ENCODE assay signal across 2 cellular contexts in genomic region chr1:7333576-7333975, GRCh38.
TF ChIP-seq lines count a peak whose summit lies in the region.

No MANE protein-coding gene starts in this region.

TF ChIP-seq in A549, 52 proteins besides CTCF, POLR2A, EP300 and RAD21:
- TF ChIP-seq CHD2 (IDR thresholded peaks at IDR 0.05; ENCODE audit: low read length, partially characterized antibody) (no peak), HES2 (IDR thresholded peaks at IDR 0.05) (no peak), ESRRA (IDR thresholded peaks at IDR 0.05; ENCODE audit: borderline replicate concordance, low read length) (no peak), TFCP2L1 (CRISPR knock-in tag; IDR thresholded peaks at IDR 0.05) (no peak), CBX8 (IDR thresholded peaks at IDR 0.05) (no peak), BHLHE40 (IDR thresholded peaks at IDR 0.05; ENCODE audit: low read depth, low read length) (no peak), EHMT2 (IDR thresholded peaks at IDR 0.05; ENCODE audit: low read depth) (no peak), FOXS1 (CRISPR knock-in tag; IDR thresholded peaks at IDR 0.05) (no peak), ZNF302 (CRISPR knock-in tag; IDR thresholded peaks at IDR 0.05) (no peak), EHF (CRISPR knock-in tag; IDR thresholded peaks at IDR 0.05) (no peak), KDM1A (IDR thresholded peaks at IDR 0.05; ENCODE audit: low read depth) (no peak), REST (IDR thresholded peaks at IDR 0.05) (no peak), RFX5 (IDR thresholded peaks at IDR 0.05) (no peak), MAFK (IDR thresholded peaks at IDR 0.05; ENCODE audit: partially characterized antibody) (no peak), SREBF2 (IDR thresholded peaks at IDR 0.05) (no peak), JUN (IDR thresholded peaks at IDR 0.05) (no peak), POLR2AphosphoS2 (conservative IDR thresholded peaks at IDR 0.05; ENCODE audit: low read length) (no peak)
- TF ChIP-seq, protein P1, sequence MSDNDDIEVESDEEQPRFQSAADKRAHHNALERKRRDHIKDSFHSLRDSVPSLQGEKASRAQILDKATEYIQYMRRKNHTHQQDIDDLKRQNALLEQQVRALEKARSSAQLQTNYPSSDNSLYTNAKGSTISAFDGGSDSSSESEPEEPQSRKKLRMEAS (IDR thresholded peaks at IDR 0.05): no peak

TF ChIP-seq in H1, 55 proteins besides CTCF, POLR2A, EP300 and RAD21:
- TF ChIP-seq, protein P2, sequence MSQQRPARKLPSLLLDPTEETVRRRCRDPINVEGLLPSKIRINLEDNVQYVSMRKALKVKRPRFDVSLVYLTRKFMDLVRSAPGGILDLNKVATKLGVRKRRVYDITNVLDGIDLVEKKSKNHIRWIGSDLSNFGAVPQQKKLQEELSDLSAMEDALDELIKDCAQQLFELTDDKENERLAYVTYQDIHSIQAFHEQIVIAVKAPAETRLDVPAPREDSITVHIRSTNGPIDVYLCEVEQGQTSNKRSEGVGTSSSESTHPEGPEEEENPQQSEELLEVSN (IDR thresholded peaks at IDR 0.05): no peak
- no peak for TF ChIP-seq TCF12 (IDR thresholded peaks at IDR 0.05; ENCODE audit: low read depth, low read length)
TF ChIP-seq in H1: peak in this region for 0.
